In the genomic region with DNA sequence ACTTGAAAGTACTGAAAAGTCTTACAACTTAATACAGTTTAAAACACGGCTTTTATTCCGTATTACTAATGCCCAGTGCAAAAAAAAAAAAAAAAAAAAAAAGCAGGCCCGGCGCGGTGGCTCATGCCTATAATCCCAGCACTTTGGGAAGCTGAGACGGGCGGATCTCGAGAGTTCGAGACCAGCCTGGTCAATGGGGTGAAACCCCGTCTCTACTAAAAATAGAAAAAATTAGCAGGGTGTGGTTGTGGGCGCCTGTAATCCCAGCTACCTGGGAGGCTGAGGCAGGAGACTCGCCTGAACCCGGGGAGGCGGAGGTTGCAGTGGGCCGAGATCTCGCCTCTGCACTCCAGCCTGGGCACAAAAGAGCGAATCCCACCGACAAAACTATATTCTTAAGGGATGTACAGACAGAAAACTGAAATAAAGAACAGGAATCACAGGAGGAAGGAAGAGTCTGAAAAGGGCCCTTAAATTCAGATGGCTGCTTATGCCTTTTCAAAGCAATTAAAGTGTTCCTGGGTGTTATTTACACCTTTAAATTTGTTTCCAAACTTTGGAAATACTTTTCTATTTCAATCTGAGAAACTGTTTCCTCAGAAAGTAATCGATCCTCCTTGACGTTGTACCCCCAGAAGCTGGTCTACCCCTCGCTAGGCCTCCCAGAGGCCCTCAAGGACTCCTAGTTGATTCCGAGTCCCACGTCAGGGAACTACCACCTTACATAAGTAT, we compare ENCODE assay signal across 8 cellular contexts. TPM values are rescaled to one million over a fixed set of nuclear protein-coding genes. Genes with fewer than 3 reads are reported as not detected.
DNase-seq lines count a peak whose midpoint lies in the region; ATAC-seq, FAIRE-seq and TF ChIP-seq lines count a peak whose summit lies in the region.

No MANE protein-coding gene starts in this region.

- TF ChIP-seq CTCF in GM12864 (IDR thresholded peaks at IDR 0.05; ENCODE audit: low read depth, low read length, missing control alignments) (no peak), chondrocyte (IDR thresholded peaks at IDR 0.05) (no peak), upper lobe of right lung (IDR thresholded peaks at IDR 0.05) (no peak), D721Med (IDR thresholded peaks at IDR 0.05; ENCODE audit: insufficient read depth, missing control alignments) (no peak)

- H3K27me3 ChIP-seq in muscle layer of colon (ENCODE audit: control insufficient read depth in 1 of 2, insufficient read depth in 2 of 2, low read length in 2 of 2): no peaks in the 10 kb centered on the region
- no peaks in the 10 kb centered on the region for H3K27me3 ChIP-seq in upper lobe of right lung

- H3K4me1 ChIP-seq in muscle layer of colon (ENCODE audit: insufficient read depth, low read length) (peaks cover 36% of the 10 kb centered on the region), upper lobe of right lung (peaks cover 30% of the 10 kb centered on the region)

- H3K4me3 Mint-ChIP-seq in T-helper 1 cell treated with Interleukin-12 subunit alpha and Interleukin-12 subunit beta and Interleukin-4 antibody, amounts not matched to agents 30 μg/mL and 1 μg/mL, for 36 hours: peak overlapping the region; percentile 96
- peak overlapping the region; percentile 100 for H3K4me3 Mint-ChIP-seq in chondrocyte (ENCODE audit: unreplicated experiment)

- H3K27ac Mint-ChIP-seq in T-helper 1 cell treated with Interleukin-12 subunit alpha and Interleukin-12 subunit beta and Interleukin-4 antibody, amounts not matched to agents 30 μg/mL and 1 μg/mL, for 36 hours: peak overlapping the region; percentile 99
- H3K27ac Mint-ChIP-seq in chondrocyte (ENCODE audit: unreplicated experiment): peak overlapping the region; percentile 100

- H3K27me3 Mint-ChIP-seq in T-helper 1 cell treated with Interleukin-12 subunit alpha and Interleukin-12 subunit beta and Interleukin-4 antibody, amounts not matched to agents 30 μg/mL and 1 μg/mL, for 36 hours (ENCODE audit: low read depth): peaks cover 3% of the 10 kb centered on the region
- H3K27me3 Mint-ChIP-seq in chondrocyte (ENCODE audit: low read depth): no peaks in the 10 kb centered on the region

- no peak for TF ChIP-seq POLR2A in GM12891 (IDR thresholded peaks at IDR 0.05; ENCODE audit: low read depth, low read length)

- no peaks in the 10 kb centered on the region for H3K9me3 ChIP-seq in muscle layer of colon (ENCODE audit: low read length)
- H3K9me3 ChIP-seq in upper lobe of right lung: no peaks in the 10 kb centered on the region

- H3K36me3 ChIP-seq in muscle layer of colon (ENCODE audit: insufficient read depth, low read length) (no peaks in the 10 kb centered on the region), upper lobe of right lung (no peaks in the 10 kb centered on the region)

- peak overlapping the region; percentile 100 for H3K9ac ChIP-seq in muscle layer of colon (ENCODE audit: low read length)

- intact Hi-C loops in upper lobe of right lung (cut with DNase I): no loop called here

- FAIRE-seq in GM12891 (lab: Jason Lieb, UNC) (no peak), D721Med (lab: Jason Lieb, UNC) (no peak)

- H3K36me3 Mint-ChIP-seq in T-helper 1 cell treated with Interleukin-12 subunit alpha and Interleukin-12 subunit beta and Interleukin-4 antibody, amounts not matched to agents 30 μg/mL and 1 μg/mL, for 36 hours (ENCODE audit: low read depth): peaks cover 43% of the 10 kb centered on the region
- peaks cover 12% of the 10 kb centered on the region for H3K36me3 Mint-ChIP-seq in chondrocyte (ENCODE audit: low read depth)

- peak overlapping the region; percentile 98 for H3K4me3 ChIP-seq in GM12864 (ENCODE audit: low read depth, low read length)
- peak overlapping the region; percentile 88 to 92 for H3K4me3 ChIP-seq in muscle layer of colon (ENCODE audit: low read depth in 1 of 2, low read length in 2 of 2)
- H3K4me3 ChIP-seq in upper lobe of right lung: peak overlapping the region; percentile 89

- peaks cover 33% of the 10 kb centered on the region for H3K4me1 Mint-ChIP-seq in T-helper 1 cell treated with Interleukin-12 subunit alpha and Interleukin-12 subunit beta and Interleukin-4 antibody, amounts not matched to agents 30 μg/mL and 1 μg/mL, for 36 hours (ENCODE audit: low read depth)
- peaks cover 43% of the 10 kb centered on the region for H3K4me1 Mint-ChIP-seq in chondrocyte (ENCODE audit: low read depth)

- no peaks in the 10 kb centered on the region for H3K9me3 Mint-ChIP-seq in T-helper 1 cell treated with Interleukin-12 subunit alpha and Interleukin-12 subunit beta and Interleukin-4 antibody, amounts not matched to agents 30 μg/mL and 1 μg/mL, for 36 hours
- no peaks in the 10 kb centered on the region for H3K9me3 Mint-ChIP-seq in chondrocyte (ENCODE audit: low read depth)

- H3K27ac ChIP-seq in muscle layer of colon (ENCODE audit: low read depth, low read length) (peak overlapping the region; percentile 97), upper lobe of right lung (peak overlapping the region; percentile 100)

- DNase-seq in GM12864 (ENCODE audit: low read depth) (no peak), chondrocyte (ENCODE audit: low spot score) (no peak), upper lobe of right lung (no peak), GM12891 (ENCODE audit: insufficient read length, low spot score) (no peak), D721Med (ENCODE audit: insufficient read length, low spot score) (no peak)

- ATAC-seq in upper lobe of right lung (no peak), GM21515 (IDR thresholded peaks at IDR 0.05; ENCODE audit: unreplicated experiment) (no peak)

TF ChIP-seq in GM12891, 5 proteins besides CTCF, POLR2A, EP300 and RAD21:
- no peak for TF ChIP-seq POU2F2 (IDR thresholded peaks at IDR 0.05; ENCODE audit: low read depth, low read length)
- no peak for TF ChIP-seq TAF1 (IDR thresholded peaks at IDR 0.05; ENCODE audit: low read depth, low read length)

RNA-seq across cellular contexts. Expression of a gene that starts 2.1 kb away (rescaled TPM):
- total RNA-seq in chondrocyte (59.6 to 63.1 TPM (median 59.9 TPM) in 3 replicates), upper lobe of right lung (97.0 TPM)
- polyA plus RNA-seq in GM12891 (2012; ENCODE audit: low read depth, missing spikeins): 24.9 TPM
